ENCODE assay signal across 22 cellular contexts in genomic region chr15:65147902-65148301, GRCh38. TPM values are rescaled to one million over a fixed set of nuclear protein-coding genes. Genes with fewer than 3 reads are reported as not detected.
DNase-seq lines count a peak whose midpoint lies in the region; ATAC-seq and TF ChIP-seq lines count a peak whose summit lies in the region.
"Had no signal": no experiment of that assay in that cellular context is flagged by ENCODE, and none has a peak within 500 bp of the region (broad histone marks: within the 10 kb centered on the region; RNA-seq: fewer than 3 reads in every experiment).

No MANE protein-coding gene starts in this region.

- peaks cover 6% of the 10 kb centered on the region for H3K4me1 ChIP-seq in psoas muscle
- H3K4me1 ChIP-seq: A549; BE2C; BLaER1 treated with 17β-estradiol and CSF1 and Interleukin-3, amounts not matched to agents 10 nM and 100 nM; Caco-2 had no signal

- H3K27me3 Mint-ChIP-seq in activated naive CD8-positive, alpha-beta T cell = no peaks in the 10 kb centered on the region
- H3K27me3 Mint-ChIP-seq in activated naive CD8-positive, alpha-beta T cell treated with anti-CD3 and anti-CD28 coated beads, Interleukin-2, amount 50 U/mL, for 24 hours = no peaks in the 10 kb centered on the region
- no peaks in the 10 kb centered on the region for H3K27me3 Mint-ChIP-seq in stimulated activated naive CD8-positive, alpha-beta T cell treated with anti-CD3 and anti-CD28 coated beads, Interleukin-15, Interleukin-2, amounts not matched to agents 100 ng/mL and 50 ng/mL, for 24 hours
- H3K27me3 Mint-ChIP-seq in memory B cell = no peaks in the 10 kb centered on the region
- H3K27me3 Mint-ChIP-seq: CD4-positive, alpha-beta memory T cell had no signal

- intact Hi-C loops in psoas muscle (cut with DNase I) = no loop called here

- H3K36me3 Mint-ChIP-seq in activated naive CD8-positive, alpha-beta T cell = peaks cover 4% of the 10 kb centered on the region
- peaks cover 17% of the 10 kb centered on the region for H3K36me3 Mint-ChIP-seq in activated naive CD8-positive, alpha-beta T cell treated with anti-CD3 and anti-CD28 coated beads, Interleukin-2, amount 50 U/mL, for 24 hours (ENCODE audit: low read depth)
- peaks cover 25% of the 10 kb centered on the region for H3K36me3 Mint-ChIP-seq in stimulated activated naive CD8-positive, alpha-beta T cell treated with anti-CD3 and anti-CD28 coated beads, Interleukin-15, Interleukin-2, amounts not matched to agents 100 ng/mL and 50 ng/mL, for 24 hours (ENCODE audit: low read depth)
- H3K36me3 Mint-ChIP-seq in memory B cell = peaks cover 16% of the 10 kb centered on the region

- 70 to 88% (median 76%) methylated on average over 3 of the region's 3 CpGs for WGBS in psoas muscle, 3 donors

- H3K9me3 ChIP-seq in psoas muscle = no peaks in the 10 kb centered on the region
- H3K9me3 ChIP-seq: A549; BE2C; BLaER1 treated with 17β-estradiol and CSF1 and Interleukin-3, amounts not matched to agents 10 nM and 100 nM; Caco-2 had no signal

- peak overlapping the region; percentile 56 for H3K27ac ChIP-seq in psoas muscle
- H3K27ac ChIP-seq: A549; BLaER1 treated with 17β-estradiol and CSF1 and Interleukin-3, amounts not matched to agents 10 nM and 100 nM; GM23248 had no signal

- H3K27me3 ChIP-seq in psoas muscle (ENCODE audit: insufficient read depth in 3 of 3, low read length in 2 of 3) = no peaks in the 10 kb centered on the region
- H3K27me3 ChIP-seq: BE2C; BLaER1 treated with 17β-estradiol and CSF1 and Interleukin-3, amounts not matched to agents 10 nM and 100 nM had no signal

- peak overlapping the region; percentile 18 for H3K27ac Mint-ChIP-seq in activated naive CD8-positive, alpha-beta T cell
- H3K27ac Mint-ChIP-seq in activated naive CD8-positive, alpha-beta T cell treated with anti-CD3 and anti-CD28 coated beads, Interleukin-2, amount 50 U/mL, for 24 hours = no peak overlapping the region
- peak overlapping the region; percentile 5 for H3K27ac Mint-ChIP-seq in stimulated activated naive CD8-positive, alpha-beta T cell treated with anti-CD3 and anti-CD28 coated beads, Interleukin-15, Interleukin-2, amounts not matched to agents 100 ng/mL and 50 ng/mL, for 24 hours
- peak overlapping the region; percentile 31 for H3K27ac Mint-ChIP-seq in memory B cell
- H3K27ac Mint-ChIP-seq: CD14-positive monocyte had no signal

- H3K4me3 ChIP-seq in psoas muscle = no peak overlapping the region
- H3K4me3 ChIP-seq: A549; BLaER1 treated with 17β-estradiol and CSF1 and Interleukin-3, amounts not matched to agents 10 nM and 100 nM; GM23248 had no signal

- no peak overlapping the region for H3K4me3 Mint-ChIP-seq in activated naive CD8-positive, alpha-beta T cell
- no peak overlapping the region for H3K4me3 Mint-ChIP-seq in activated naive CD8-positive, alpha-beta T cell treated with anti-CD3 and anti-CD28 coated beads, Interleukin-2, amount 50 U/mL, for 24 hours
- no peak overlapping the region for H3K4me3 Mint-ChIP-seq in stimulated activated naive CD8-positive, alpha-beta T cell treated with anti-CD3 and anti-CD28 coated beads, Interleukin-15, Interleukin-2, amounts not matched to agents 100 ng/mL and 50 ng/mL, for 24 hours
- no peak overlapping the region for H3K4me3 Mint-ChIP-seq in memory B cell
- H3K4me3 Mint-ChIP-seq: CD14-positive monocyte; CD4-positive, alpha-beta memory T cell had no signal

- peaks cover 0 to 57% of the 10 kb centered on the region in 2 donors for H3K36me3 ChIP-seq in psoas muscle (ENCODE audit: insufficient read depth in 1 of 2, low read depth in 1 of 2)

- ATAC-seq in activated naive CD8-positive, alpha-beta T cell treated with anti-CD3 and anti-CD28 coated beads, Interleukin-2, amount 50 U/mL, for 24 hours = no peak
- no peak for ATAC-seq in stimulated activated naive CD8-positive, alpha-beta T cell treated with anti-CD3 and anti-CD28 coated beads, Interleukin-15, Interleukin-2, amounts not matched to agents 100 U/mL and 50 U/mL, for 24 hours
- no peak for ATAC-seq in memory B cell (ENCODE audit: low read depth)
- no peak for ATAC-seq in psoas muscle
- ATAC-seq: A549 had no signal

- H3K4me1 Mint-ChIP-seq in activated naive CD8-positive, alpha-beta T cell (ENCODE audit: low read depth) = no peaks in the 10 kb centered on the region
- H3K4me1 Mint-ChIP-seq in activated naive CD8-positive, alpha-beta T cell treated with anti-CD3 and anti-CD28 coated beads, Interleukin-2, amount 50 U/mL, for 24 hours = no peaks in the 10 kb centered on the region
- H3K4me1 Mint-ChIP-seq in stimulated activated naive CD8-positive, alpha-beta T cell treated with anti-CD3 and anti-CD28 coated beads, Interleukin-15, Interleukin-2, amounts not matched to agents 100 ng/mL and 50 ng/mL, for 24 hours (ENCODE audit: low read depth) = no peaks in the 10 kb centered on the region
- no peaks in the 10 kb centered on the region for H3K4me1 Mint-ChIP-seq in memory B cell
- H3K4me1 Mint-ChIP-seq: CD14-positive monocyte had no signal

- no peak for TF ChIP-seq CTCF in psoas muscle (IDR thresholded peaks at IDR 0.05)

- DNase-seq in activated naive CD8-positive, alpha-beta T cell treated with anti-CD3 and anti-CD28 coated beads, Interleukin-2, amount 50 U/mL, for 24 hours = no peak
- no peak for DNase-seq in stimulated activated naive CD8-positive, alpha-beta T cell treated with anti-CD3 and anti-CD28 coated beads, Interleukin-15, Interleukin-2, amounts not matched to agents 100 U/mL and 50 U/mL, for 24 hours
- DNase-seq in memory B cell (ENCODE audit: low spot score in 2 of 2) (no peak), psoas muscle (no peak), cortex of kidney (lab: John Stamatoyannopoulos, UW) (no peak), NCI-H146 (lab: John Stamatoyannopoulos, UW) (no peak)
- DNase-seq: 8988T; ACHN; AML-193; BE2C; Caco-2; CD4-positive, alpha-beta memory T cell; DMS153; DND-41; GM23248; H7; HCEC 1CT had no signal

- H3K9me3 Mint-ChIP-seq in activated naive CD8-positive, alpha-beta T cell (ENCODE audit: low read depth) = no peaks in the 10 kb centered on the region
- H3K9me3 Mint-ChIP-seq in activated naive CD8-positive, alpha-beta T cell treated with anti-CD3 and anti-CD28 coated beads, Interleukin-2, amount 50 U/mL, for 24 hours = no peaks in the 10 kb centered on the region
- no peaks in the 10 kb centered on the region for H3K9me3 Mint-ChIP-seq in stimulated activated naive CD8-positive, alpha-beta T cell treated with anti-CD3 and anti-CD28 coated beads, Interleukin-15, Interleukin-2, amounts not matched to agents 100 ng/mL and 50 ng/mL, for 24 hours
- no peaks in the 10 kb centered on the region for H3K9me3 Mint-ChIP-seq in memory B cell
- H3K9me3 Mint-ChIP-seq: CD14-positive monocyte; CD4-positive, alpha-beta memory T cell had no signal

RNA-seq across cellular contexts. Expression of gene PDCD7, which starts 14.3 kb away (rescaled TPM):
- 10 to 100 TPM; 12.3 to 22.4 (median 15.7) TPM for total RNA-seq in psoas muscle
- 10 to 100 TPM in 1 of 3 donors, 1 to 10 TPM in 2; 6.8 to 14.5 (median 9.9) TPM for polyA plus RNA-seq in psoas muscle

RNA-seq across cellular contexts. Expression of gene UBAP1L, which starts 32.9 kb away (rescaled TPM):
- total RNA-seq in psoas muscle = 1 to 10 TPM; 1.1 to 2.8 (median 1.9) TPM
- polyA plus RNA-seq in psoas muscle = 1 to 10 TPM in 1 of 3 donors, under 1 TPM in 2; 0.79 to 1.1 (median 0.90) TPM
- polyA plus RNA-seq: CD14-positive monocyte had no signal

RNA-seq across cellular contexts. Expression of gene CLPX, which starts 37.2 kb away (rescaled TPM):
- total RNA-seq in psoas muscle = 10 to 100 TPM; 53.7 to 87.2 (median 73.8) TPM
- 10 to 100 TPM; 24.4 to 45.9 (median 25.5) TPM for polyA plus RNA-seq in psoas muscle
